In the genomic region with DNA sequence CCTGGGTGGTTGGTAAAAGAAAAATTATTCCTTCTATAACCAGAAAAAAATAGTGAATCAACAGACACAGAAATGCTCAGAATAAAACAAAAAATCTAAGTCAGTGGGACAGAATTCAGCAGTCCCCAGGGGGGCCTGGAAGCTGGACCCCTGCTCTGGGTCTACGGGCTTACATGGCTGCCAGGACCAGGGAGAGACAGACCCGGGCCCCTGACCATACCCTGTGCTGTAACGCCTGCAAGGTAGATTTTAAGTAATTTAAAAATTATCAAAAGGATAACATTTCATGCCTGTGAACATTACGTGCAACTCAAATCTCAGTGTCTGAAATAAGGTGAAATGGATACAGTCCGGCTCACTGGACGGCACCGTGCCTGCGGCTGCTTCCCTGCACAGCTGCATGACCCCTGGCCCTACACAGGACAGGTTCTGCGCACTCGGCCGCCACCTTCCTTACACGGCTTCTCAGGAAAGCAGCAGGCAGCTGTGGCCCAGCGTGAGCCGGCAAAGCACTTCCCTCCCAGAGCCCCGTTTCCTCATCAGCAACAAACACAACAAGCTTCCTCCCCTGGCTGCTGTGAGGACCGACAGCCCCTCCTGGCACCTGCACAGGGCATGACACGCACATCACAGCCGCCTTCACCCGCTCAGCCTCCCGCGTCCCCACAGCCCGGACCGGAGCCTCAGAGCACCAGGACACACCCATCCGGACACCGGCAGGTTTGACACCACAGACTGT, we compare ENCODE assay signal across 9 cellular contexts. TPM values are rescaled to one million over a fixed set of nuclear protein-coding genes. Genes with fewer than 3 reads are reported as not detected.
DNase-seq lines count a peak whose midpoint lies in the region; ATAC-seq and TF ChIP-seq lines count a peak whose summit lies in the region.
"Had no signal": no experiment of that assay in that cellular context is flagged by ENCODE, and none has a peak within 500 bp of the region (broad histone marks: within the 10 kb centered on the region; RNA-seq: fewer than 3 reads in every experiment).

No MANE protein-coding gene starts in this region.

- CTCF ChIA-PET in PC-9 (lab: Charles Lee), result no interaction called here

- H3K4me3 ChIP-seq in PC-9, result no peak overlapping the region

- peaks cover 64% of the 10 kb centered on the region for H3K4me1 Mint-ChIP-seq in activated T-cell treated with anti-CD3 and anti-CD28 coated beads, Interleukin-2, amount 50 U/mL, for 72 hours (ENCODE audit: low read depth)

- no TSS peak for BruUV-seq in PC-9 (replicated peaks; lab: Mats Ljungman, UMichigan)

- no peak overlapping the region for H3K27ac ChIP-seq in PC-9
- H3K27ac ChIP-seq: C4-2B had no signal

- 0 out of 2 replicates have a peak, but pooled peaks cover 3% of the 10 kb centered on the region for H3K4me1 ChIP-seq in PC-9 (replicated peaks; ENCODE audit: insufficient read depth)

- H3K36me3 ChIP-seq in PC-9 (ENCODE audit: low read depth), result no peaks in the 10 kb centered on the region

- POLR2A ChIA-PET in PC-9 (lab: Charles Lee; ENCODE audit: unreplicated experiment), result no interaction called here

- no peaks in the 10 kb centered on the region for H3K9me2 ChIP-seq in PC-9 (ENCODE audit: insufficient read depth)

- peak; percentile 87 for ATAC-seq in activated T-cell treated with anti-CD3 and anti-CD28 coated beads, Interleukin-2, amount 50 U/mL, for 72 hours (replicated peaks in 1 of 2)
- ATAC-seq in left cardiac atrium, result peak in 1 of 2 donors; percentile 21

- H3K27me3 ChIP-seq in PC-9 (ENCODE audit: insufficient read depth, low read depth), result no peaks in the 10 kb centered on the region

- intact Hi-C loops in left cardiac atrium (cut with DNase I) (no loop called here), PC-9 (cut with micrococcal nuclease; ENCODE audit: unreplicated experiment) (no loop called here)

- H4K20me1 ChIP-seq in PC-9 (ENCODE audit: insufficient read depth), result no peaks in the 10 kb centered on the region

- peak; percentile 25 for DNase-seq in NCI-H345 (lab: John Stamatoyannopoulos, UW)
- no peak for DNase-seq in NCI-H345 treated with DMSO at 0.1 percent for 48 hours (lab: John Stamatoyannopoulos, UW; ENCODE audit: unreplicated experiment)
- peak; percentile 95 for DNase-seq in NOMO-1 treated with DMSO at 0.1 percent for 48 hours (lab: John Stamatoyannopoulos, UW; ENCODE audit: unreplicated experiment)
- peak; percentile 75 to 76 for DNase-seq in activated T-cell treated with anti-CD3 and anti-CD28 coated beads, Interleukin-2, amount 50 U/mL, for 72 hours
- DNase-seq in left cardiac atrium, result peak; percentile 53
- DNase-seq in stimulated activated CD4-positive, alpha-beta T cell treated with anti-CD3 and anti-CD28 coated beads, Interleukin-4, amount 100 ng/mL, for 1 hour, result peak; percentile 70
- no peak for DNase-seq in NCI-H1436 treated with DMSO at 0.1 percent for 48 hours (lab: John Stamatoyannopoulos, UW)
- no peak for DNase-seq in PC-9

- H3K9me3 Mint-ChIP-seq in activated T-cell treated with anti-CD3 and anti-CD28 coated beads, Interleukin-2, amount 50 U/mL, for 72 hours, result no peaks in the 10 kb centered on the region

- H2AFZ ChIP-seq in PC-9, result no peak overlapping the region

- no peaks in the 10 kb centered on the region for H3K27me3 Mint-ChIP-seq in activated T-cell treated with anti-CD3 and anti-CD28 coated beads, Interleukin-2, amount 50 U/mL, for 72 hours (ENCODE audit: low read depth)

- no peak overlapping the region for H3K4me2 ChIP-seq in PC-9

- no peaks in the 10 kb centered on the region for H3K9me3 ChIP-seq in PC-9 (ENCODE audit: insufficient read depth, low read depth)

- H3K79me2 ChIP-seq in PC-9 (ENCODE audit: low read depth), result no peaks in the 10 kb centered on the region

- H3K36me3 Mint-ChIP-seq in activated T-cell treated with anti-CD3 and anti-CD28 coated beads, Interleukin-2, amount 50 U/mL, for 72 hours (ENCODE audit: insufficient read depth in 2 of 2), result no peaks in the 10 kb centered on the region

- H3K27ac Mint-ChIP-seq in activated T-cell treated with anti-CD3 and anti-CD28 coated beads, Interleukin-2, amount 50 U/mL, for 72 hours, result peak overlapping the region; percentile 74

- H3K4me3 Mint-ChIP-seq in activated T-cell treated with anti-CD3 and anti-CD28 coated beads, Interleukin-2, amount 50 U/mL, for 72 hours, result peak overlapping the region; percentile 83 to 89

- no peaks in the 10 kb centered on the region for H3F3A ChIP-seq in PC-9 (ENCODE audit: insufficient read depth, low read depth)

- TF ChIP-seq CTCF in PC-9 (conservative IDR thresholded peaks at IDR 0.05), result no peak

RNA-seq across cellular contexts. Expression of gene RASA3, which starts 22.2 kb away (rescaled TPM):
- total RNA-seq in activated T-cell treated with anti-CD3 and anti-CD28 coated beads, Interleukin-2, amount 50 U/mL, for 72 hours, result 10 to 100 TPM; 39.2 to 48.9 TPM
- total RNA-seq in left cardiac atrium (10 to 100 TPM; 19.9 to 20.1 TPM), PC-9 (2021) (9.7 and 10.0 TPM in 2 replicates)

Comparison
In these comparisons a context has a peak if more than half of its experiments do, and no peak if none do; other contexts are left out.
1. DNase-seq: peak in NCI-H345 (single experiment), NOMO-1 treated with DMSO at 0.1 percent for 48 hours (single experiment), activated T-cell treated with anti-CD3 and anti-CD28 coated beads, Interleukin-2, amount 50 U/mL, for 72 hours (2 of 2), left cardiac atrium (single experiment) and stimulated activated CD4-positive, alpha-beta T cell treated with anti-CD3 and anti-CD28 coated beads, Interleukin-4, amount 100 ng/mL, for 1 hour (single experiment); none in NCI-H345 treated with DMSO at 0.1 percent for 48 hours (single experiment), NCI-H1436 treated with DMSO at 0.1 percent for 48 hours (single experiment) and PC-9 (0 of 2).